9 cellular contexts compared by ENCODE assay signal in the genomic region with DNA sequence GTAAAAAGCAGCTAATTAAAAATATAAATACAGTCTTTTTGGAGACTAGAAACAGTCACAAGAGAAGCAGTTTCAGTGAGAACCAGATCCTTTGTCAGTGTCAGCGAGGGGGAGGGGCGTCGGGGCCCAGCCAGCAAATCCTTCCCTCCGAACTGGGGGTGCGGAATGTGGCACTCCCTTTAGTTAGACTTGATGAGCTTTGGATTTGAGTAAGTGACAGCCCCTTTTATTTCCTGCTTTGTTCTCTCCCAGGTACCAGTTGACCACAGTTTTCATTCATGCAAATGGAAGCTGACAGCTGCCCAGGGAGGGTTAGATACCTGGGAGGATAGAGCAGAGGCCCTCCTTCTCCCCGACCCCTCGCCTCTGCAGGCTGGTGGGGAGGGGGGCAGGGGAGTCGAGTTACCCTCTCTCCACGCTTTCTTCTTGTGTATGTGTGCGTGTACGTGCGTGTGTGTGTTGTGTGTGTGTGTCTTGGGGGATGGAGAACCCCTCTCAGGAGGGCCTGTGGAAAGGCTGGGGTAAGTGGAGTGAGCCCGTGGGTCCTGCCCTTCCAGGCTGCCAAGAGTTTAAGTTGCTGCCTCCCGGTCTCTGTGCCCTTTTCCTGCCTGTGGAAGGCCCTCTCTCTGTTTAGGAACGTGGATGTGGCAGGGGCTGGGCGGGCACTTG. TPM values are rescaled to one million over a fixed set of nuclear protein-coding genes. Genes with fewer than 3 reads are reported as not detected.
DNase-seq lines count a peak whose midpoint lies in the region; ATAC-seq and TF ChIP-seq lines count a peak whose summit lies in the region.
"Had no signal": no experiment of that assay in that cellular context is flagged by ENCODE, and none has a peak within 500 bp of the region (broad histone marks: within the 10 kb centered on the region; RNA-seq: fewer than 3 reads in every experiment).

No MANE protein-coding gene starts in this region.

- H3K27me3 Mint-ChIP-seq in glutamatergic neuron (ENCODE audit: unreplicated experiment), result peaks cover 5% of the 10 kb centered on the region

- no peaks in the 10 kb centered on the region for H3K36me3 Mint-ChIP-seq in glutamatergic neuron (ENCODE audit: unreplicated experiment)

- peaks cover 10% of the 10 kb centered on the region for H3K4me1 Mint-ChIP-seq in glutamatergic neuron (ENCODE audit: low read depth, unreplicated experiment)

- no peaks in the 10 kb centered on the region for H3K36me3 ChIP-seq in SK-N-MC (ENCODE audit: insufficient read depth, low read length)

- H3K4me3 Mint-ChIP-seq in glutamatergic neuron (ENCODE audit: unreplicated experiment), result no peak overlapping the region

- ATAC-seq in sciatic nerve (peak; percentile 21), HG03196 (IDR thresholded peaks at IDR 0.05; ENCODE audit: unreplicated experiment) (no peak), HG02970 (IDR thresholded peaks at IDR 0.05; ENCODE audit: low FRiP score, unreplicated experiment) (no peak)

- no peak overlapping the region for H3K9ac ChIP-seq in SK-N-MC (ENCODE audit: insufficient read length)

- intact Hi-C loops in sciatic nerve (cut with DNase I), result no loop called here

- TF ChIP-seq CTCF in glutamatergic neuron (IDR thresholded peaks at IDR 0.05; ENCODE audit: partially characterized antibody, unreplicated experiment), result no peak

- DNase-seq in NCI-H510A treated with DMSO at 0.1 percent for 48 hours (lab: John Stamatoyannopoulos, UW) (peak; percentile 73), NCI-H510A (lab: John Stamatoyannopoulos, UW) (no peak), SK-N-MC (ENCODE audit: low read depth, low spot score) (no peak), glutamatergic neuron (peak; percentile 41), sciatic nerve (ENCODE audit: low spot score) (no peak), T-helper 9 cell (no peak)

- peaks cover 6% of the 10 kb centered on the region for H3K9me3 Mint-ChIP-seq in glutamatergic neuron (ENCODE audit: unreplicated experiment)

- no peak overlapping the region for H3K27ac Mint-ChIP-seq in glutamatergic neuron (ENCODE audit: unreplicated experiment)

- H3K4me3 ChIP-seq in SK-N-MC, result 0 out of 2 replicates have a peak overlapping the region, but pooled peaks have one; percentile 3
- H3K4me3 ChIP-seq: K562 had no signal

- H3K9me3 ChIP-seq in SK-N-MC (ENCODE audit: low read depth, low read length), result no peaks in the 10 kb centered on the region

- H3K27ac ChIP-seq in SK-N-MC, result no peak overlapping the region

RNA-seq across cellular contexts. Expression of a gene that starts 38.3 kb away (rescaled TPM):
- total RNA-seq in glutamatergic neuron (ENCODE audit: unreplicated experiment), result 2.4 TPM
- 35.1 TPM for total RNA-seq in sciatic nerve

Comparison
In these comparisons a context has a peak if more than half of its experiments do, and no peak if none do; other contexts are left out.
1. DNase-seq: peak in NCI-H510A treated with DMSO at 0.1 percent for 48 hours (single experiment) and glutamatergic neuron (single experiment); none in NCI-H510A (single experiment), SK-N-MC (single experiment), sciatic nerve (single experiment) and T-helper 9 cell (single experiment).
2. RNA of a gene that starts 38.3 kb away (total RNA-seq): 35.1 TPM in sciatic nerve (single experiment); 2.4 TPM in glutamatergic neuron (single experiment); every median in the first group is over 10 times any median in the second.